In genomic region chr18:67476585-67476984, GRCh38 we compare ENCODE assay signal across 1 cellular context.
TF ChIP-seq lines count a peak whose summit lies in the region.

No MANE protein-coding gene starts in this region.

TF ChIP-seq in IMR-90, 13 proteins besides CTCF, POLR2A, EP300 and RAD21 (continued from another document):
- TF ChIP-seq USF2 (IDR thresholded peaks at IDR 0.05; ENCODE audit: low read depth, low read length) (no peak), BHLHE40 (IDR thresholded peaks at IDR 0.05; ENCODE audit: low read depth, low read length) (no peak), CHD1 (IDR thresholded peaks at IDR 0.05; ENCODE audit: low read depth, low read length) (no peak), SMC3 (IDR thresholded peaks at IDR 0.05; ENCODE audit: low read depth, low read length) (no peak), RCOR1 (IDR thresholded peaks at IDR 0.05; ENCODE audit: insufficient replicate concordance, low read length) (no peak), RFX5 (IDR thresholded peaks at IDR 0.05; ENCODE audit: low read depth, low read length) (no peak), FOS (IDR thresholded peaks at IDR 0.05; ENCODE audit: low read depth, low read length) (no peak), MAFK (IDR thresholded peaks at IDR 0.05; ENCODE audit: low read depth, low read length) (no peak)
